8 cellular contexts compared by ENCODE assay signal in genomic region chr13:35475131-35475959, GRCh38. TPM values are rescaled to one million over a fixed set of nuclear protein-coding genes. Genes with fewer than 3 reads are reported as not detected.
DNase-seq lines count a peak whose midpoint lies in the region; ATAC-seq, FAIRE-seq and TF ChIP-seq lines count a peak whose summit lies in the region.

No MANE protein-coding gene starts in this region.

- SMC1A ChIA-PET in GM12878 (lab: Charles Lee; ENCODE audit: uncharacterized antibody, unreplicated experiment), result no interaction called here

- TF ChIP-seq RAD21 in GM12878 (IDR thresholded peaks at IDR 0.05; ENCODE audit: insufficient read depth, low read depth, low read length), result no peak

- peak overlapping the region; percentile 87 for H3K4me3 ChIP-seq in AG10803 (ENCODE audit: low read length)
- H3K4me3 ChIP-seq in GM12878, result peak overlapping the region; percentile 40; the same call in 1 of the 2 replicates

- peak overlapping the region; percentile 12 for H2AFZ ChIP-seq in GM12878 (ENCODE audit: control insufficient read depth, low read depth, low read length)

- no peak overlapping the region for H3K9ac ChIP-seq in GM12878 (ENCODE audit: control insufficient read depth, insufficient read depth, low read length)

- peak overlapping the region; percentile 46 for H3K4me3 Mint-ChIP-seq in stimulated activated effector memory CD8-positive, alpha-beta T cell treated with anti-CD3 and anti-CD28 coated beads, Interleukin-12 subunit alpha, Interleukin-12 subunit beta, amount 100 ng/mL, for 72 hours

- peak; percentile 59 for DNase-seq in AG10803 (ENCODE audit: low read depth)
- peak; percentile 41 for DNase-seq in HEK293T (ENCODE audit: extremely low spot score)
- no peak for DNase-seq in GM12878 (ENCODE audit: low read depth, low spot score)
- DNase-seq in islet precursor cell, result peak; percentile 73
- DNase-seq in stimulated activated effector memory CD8-positive, alpha-beta T cell treated with anti-CD3 and anti-CD28 coated beads, Interleukin-12 subunit alpha, Interleukin-12 subunit beta, amount 100 ng/mL, for 72 hours (ENCODE audit: low spot score in 2 of 2), result no peak
- no peak for DNase-seq in activated gamma-delta T cell (lab: John Stamatoyannopoulos, UW)

- TF ChIP-seq CTCF in AG10803 (conservative IDR thresholded peaks at IDR 0.05; ENCODE audit: low read length) (peak; percentile 2; the same call in 1 of the 2 replicates), GM12878 (IDR thresholded peaks at IDR 0.05 in 2 of 3, conservative IDR thresholded peaks at IDR 0.05 in 1 of 3; ENCODE audit: control insufficient read depth in 2 of 3, extremely low read depth in 1 of 3, insufficient read depth in 1 of 3, low read depth in 3 of 3, low read length in 3 of 3) (no peak)

- H3K9me3 ChIP-seq in GM12878 (replicated peaks; ENCODE audit: control insufficient read depth, insufficient read depth, low read length), result no peaks in the 10 kb centered on the region; the same call in 2 of the 3 replicates

- POLR2A ChIA-PET in HEK293T (lab: Yijun Ruan, JAX) (interaction anchor here (0.8 kb wide), 1 partner anchor 148 kb away, joined by 3 read pairs; no protein-coding TSS in a partner anchor), GM12878 (lab: Charles Lee) (no interaction called here)

- 23% methylated on average over 45 of the region's 50 CpGs for WGBS in GM12878 (ENCODE audit: insufficient coverage, insufficient replicate concordance, low lambda C conversion rate, missing lambda C conversion rate)

- peaks cover 14% of the 10 kb centered on the region for H3K4me1 Mint-ChIP-seq in stimulated activated effector memory CD8-positive, alpha-beta T cell treated with anti-CD3 and anti-CD28 coated beads, Interleukin-12 subunit alpha, Interleukin-12 subunit beta, amount 100 ng/mL, for 72 hours

- no TSS peak for BruUV-seq in GM12878 (replicated peaks; lab: Mats Ljungman, UMichigan)

- H3K79me2 ChIP-seq in GM12878 (ENCODE audit: control insufficient read depth, insufficient read depth, low read length), result no peaks in the 10 kb centered on the region

- H4K20me1 ChIP-seq in GM12878 (ENCODE audit: control insufficient read depth, insufficient read depth), result no peaks in the 10 kb centered on the region

- no peaks in the 10 kb centered on the region for H3K36me3 ChIP-seq in GM12878 (ENCODE audit: control insufficient read depth in 2 of 2, insufficient read depth in 2 of 2, low read length in 1 of 2)

- intact Hi-C loops in GM12878 (cut with micrococcal nuclease; ENCODE audit: unreplicated experiment), result no loop called here

- RAD21 ChIA-PET in GM12878 (lab: Charles Lee; ENCODE audit: unreplicated experiment), result no interaction called here

- H3K4me2 ChIP-seq in GM12878 (ENCODE audit: control insufficient read depth, insufficient read depth), result peak overlapping the region; percentile 77

- no peak for FAIRE-seq in GM12878 (lab: Jason Lieb, UNC)

- ATAC-seq in GM12878, result no peak; the same call in 2 of the 3 replicates
- no peak for ATAC-seq in stimulated activated effector memory CD8-positive, alpha-beta T cell treated with anti-CD3 and anti-CD28 coated beads, Interleukin-12 subunit alpha, Interleukin-12 subunit beta, amount 100 ng/mL, for 72 hours
- ATAC-seq in HG03039 (IDR thresholded peaks at IDR 0.05; ENCODE audit: unreplicated experiment), result no peak
- no peak for ATAC-seq in GM21786 (IDR thresholded peaks at IDR 0.05; ENCODE audit: unreplicated experiment)

- peaks cover 11 to 33% of the 10 kb centered on the region in 2 experiments for H3K27me3 ChIP-seq in GM12878 (replicated peaks in 1 of 2; ENCODE audit: control insufficient read depth in 2 of 2, insufficient read depth in 2 of 2, low read length in 1 of 2)

- no peak for TF ChIP-seq EP300 in GM12878 (IDR thresholded peaks at IDR 0.05; ENCODE audit: borderline replicate concordance in 1 of 2, control insufficient read depth in 1 of 2, low read depth in 2 of 2, low read length in 2 of 2)

- in situ Hi-C loops in GM12878 (cut with MboI), result no loop called here

- no peak for TF ChIP-seq POLR2A in GM12878 (IDR thresholded peaks at IDR 0.05; ENCODE audit: low read depth, low read length)

- H3K9me3 Mint-ChIP-seq in stimulated activated effector memory CD8-positive, alpha-beta T cell treated with anti-CD3 and anti-CD28 coated beads, Interleukin-12 subunit alpha, Interleukin-12 subunit beta, amount 100 ng/mL, for 72 hours, result peaks cover 4% of the 10 kb centered on the region

- no peaks in the 10 kb centered on the region for H3K4me1 ChIP-seq in GM12878 (ENCODE audit: control insufficient read depth, insufficient read depth, low read length)

- CTCF ChIA-PET in HEK293T (lab: Yijun Ruan, JAX) (interaction anchor here (0.6 to 1.5 kb wide), 2 partner anchors 12 to 213 kb away, joined by 3 to 4 read pairs; no protein-coding TSS in a partner anchor), GM12878 (lab: Yijun Ruan, JAX) (no interaction called here)

- no peak overlapping the region for H3K27ac Mint-ChIP-seq in stimulated activated effector memory CD8-positive, alpha-beta T cell treated with anti-CD3 and anti-CD28 coated beads, Interleukin-12 subunit alpha, Interleukin-12 subunit beta, amount 100 ng/mL, for 72 hours

- no peak overlapping the region for H3K27ac ChIP-seq in GM12878 (ENCODE audit: control insufficient read depth, insufficient read depth)

- no peaks in the 10 kb centered on the region for H3K36me3 Mint-ChIP-seq in stimulated activated effector memory CD8-positive, alpha-beta T cell treated with anti-CD3 and anti-CD28 coated beads, Interleukin-12 subunit alpha, Interleukin-12 subunit beta, amount 100 ng/mL, for 72 hours

TF ChIP-seq in HEK293T, 16 proteins besides CTCF, POLR2A, EP300 and RAD21:
- TF ChIP-seq L3MBTL2 (conservative IDR thresholded peaks at IDR 0.05), result peak; percentile 38
- no peak for TF ChIP-seq NFRKB (IDR thresholded peaks at IDR 0.05)
- TF ChIP-seq LEF1 (IDR thresholded peaks at IDR 0.05; ENCODE audit: borderline replicate concordance), result no peak
- peak; percentile 39; the same call in 1 of the 2 replicates for TF ChIP-seq PKNOX1 (IDR thresholded peaks at IDR 0.05)
TF ChIP-seq in HEK293T: peak in this region for 2.

TF ChIP-seq in GM12878, 131 proteins besides CTCF, POLR2A, EP300 and RAD21:
- no peak for TF ChIP-seq TCF12 (IDR thresholded peaks at IDR 0.05; ENCODE audit: low read depth, low read length)
- TF ChIP-seq RCOR1 (conservative IDR thresholded peaks at IDR 0.05; ENCODE audit: low read depth, low read length), result no peak
- no peak for TF ChIP-seq ZNF274 (IDR thresholded peaks at IDR 0.05; ENCODE audit: insufficient read depth, insufficient read length)
- no peak for TF ChIP-seq MAX (IDR thresholded peaks at IDR 0.05; ENCODE audit: low read depth, low read length)
- TF ChIP-seq USF2 (IDR thresholded peaks at IDR 0.05; ENCODE audit: borderline replicate concordance, low read depth, low read length), result no peak
- TF ChIP-seq CBFB (IDR thresholded peaks at IDR 0.05; ENCODE audit: low read depth), result no peak
- no peak for TF ChIP-seq HDGF (IDR thresholded peaks at IDR 0.05)
- no peak for TF ChIP-seq EZH2 (IDR thresholded peaks at IDR 0.05; ENCODE audit: borderline replicate concordance, control insufficient read depth, low read depth, low read length)
- TF ChIP-seq IRF5 (IDR thresholded peaks at IDR 0.05; ENCODE audit: borderline replicate concordance), result no peak
- no peak for TF ChIP-seq CHD1 (IDR thresholded peaks at IDR 0.05; ENCODE audit: low read depth, low read length)
- TF ChIP-seq YY1 (IDR thresholded peaks at IDR 0.05; ENCODE audit: low read depth, low read length), result no peak
- TF ChIP-seq SP1 (IDR thresholded peaks at IDR 0.05; ENCODE audit: low read depth, low read length), result no peak
- no peak for TF ChIP-seq DPF2 (IDR thresholded peaks at IDR 0.05)
TF ChIP-seq in GM12878: peak in this region for 0.

RNA-seq across cellular contexts. Expression of gene MAB21L1, which starts 1.1 kb away (rescaled TPM):
- total RNA-seq in GM12878 (2013; cell fraction: nucleolus; rRNA removed), result not detected in 2 replicates
- total RNA-seq in GM12878 (2014; rRNA removed) (not detected in 2 replicates), GM12878 (2014; rRNA removed; fragmentation: Illumina TruSeq; extraction: Trizol) (not detected in 2 replicates), GM12878 (2021) (not detected in 2 replicates)
- not detected for polyA plus RNA-seq in GM12878 (2011; ENCODE audit: low read depth)
- polyA plus RNA-seq in GM12878 (2011; rRNA removed) (0.05 and 0.07 TPM in 2 replicates), GM12878 (2014; fragmentation: Illumina TruSeq; extraction: Trizol) (0.01 TPM in 1 of 2 replicates, not detected in the other), GM12878 (2014; fragmentation: Nextera tagmentation; extraction: Ambion mirVana) (not detected), GM12878 (2014; rRNA removed) (not detected in 2 replicates), GM12878 (2016; fragmentation: Nextera tagmentation; extraction: Ambion mirVana) (not detected)
- 0.01 and 0.02 TPM in 2 replicates for polyA plus RNA-seq in GM12878 (2011; cell fraction: cytosol; rRNA removed)
- 0.04 TPM in 2 replicates for polyA plus RNA-seq in GM12878 (2011; cell fraction: nucleus; rRNA removed)
- 0.03 TPM in 1 of 2 replicates, not detected in the other for polyA plus RNA-seq in GM12878 (2012)
- polyA minus RNA-seq in GM12878 (2011; rRNA and poly(A)+ RNA removed), result 0.10 TPM in 1 of 2 replicates, not detected in the other
- polyA minus RNA-seq in GM12878 (2011; cell fraction: cytosol; rRNA and poly(A)+ RNA removed), result not detected in 2 replicates
- 0.12 TPM in 1 of 2 replicates, not detected in the other for polyA minus RNA-seq in GM12878 (2011; cell fraction: nucleus; rRNA and poly(A)+ RNA removed)

Comparison
In these comparisons a context has a peak if more than half of its experiments do, and no peak if none do; other contexts are left out.
1. DNase-seq: peak in AG10803 (single experiment), HEK293T (single experiment) and islet precursor cell (single experiment); none in GM12878 (single experiment), stimulated activated effector memory CD8-positive, alpha-beta T cell treated with anti-CD3 and anti-CD28 coated beads, Interleukin-12 subunit alpha, Interleukin-12 subunit beta, amount 100 ng/mL, for 72 hours (0 of 2) and activated gamma-delta T cell (single experiment).